In the genomic region with DNA sequence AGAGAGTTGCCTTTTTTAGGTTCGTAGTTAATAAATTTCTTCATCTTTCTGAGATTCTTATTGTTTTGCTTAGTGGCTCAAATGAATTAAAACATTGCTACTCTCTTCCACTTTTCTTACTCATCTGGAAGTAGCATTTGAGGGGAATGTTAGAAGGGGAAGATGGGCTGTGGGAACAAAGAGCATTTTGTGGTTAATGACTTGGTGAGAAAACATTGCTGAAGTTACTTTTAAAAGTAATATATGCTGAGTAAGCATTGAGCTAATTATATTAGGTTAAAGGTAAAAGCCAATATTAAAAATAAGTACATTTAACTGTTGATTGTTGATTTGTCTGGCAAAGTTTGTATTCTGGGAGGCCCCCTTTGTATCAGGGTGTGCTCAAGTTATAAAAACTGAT, we compare ENCODE assay signal across 10 cellular contexts. TPM values are rescaled to one million over a fixed set of nuclear protein-coding genes. Genes with fewer than 3 reads are reported as not detected.
DNase-seq lines count a peak whose midpoint lies in the region; ATAC-seq, FAIRE-seq and TF ChIP-seq lines count a peak whose summit lies in the region.
"Had no signal": no experiment of that assay in that cellular context is flagged by ENCODE, and none has a peak within 500 bp of the region (broad histone marks: within the 10 kb centered on the region; RNA-seq: fewer than 3 reads in every experiment).

No MANE protein-coding gene starts in this region.

- no peak for DNase-seq in activated naive CD8-positive, alpha-beta T cell treated with anti-CD3 and anti-CD28 coated beads for 36 hours
- DNase-seq in keratinocyte (ENCODE audit: low read depth, low spot score) (no peak), C1 segment of cervical spinal cord (lab: John Stamatoyannopoulos, UW) (no peak)
- no peak for DNase-seq in central memory CD4-positive, alpha-beta T cell
- DNase-seq: islet precursor cell, NCI-H2107 had no signal

- H3K9ac ChIP-seq in BLaER1: no peak overlapping the region
- no peak overlapping the region for H3K9ac ChIP-seq in keratinocyte (ENCODE audit: control insufficient read depth, extremely low read depth, insufficient read depth, low read length)

- POLR2A ChIA-PET in HEK293 (lab: Yijun Ruan, JAX): interaction anchor here (0.6 kb wide), 1 partner anchor 25 kb away, joined by 5 read pairs; no protein-coding TSS in a partner anchor

- peaks cover 6% of the 10 kb centered on the region for H3K9me1 ChIP-seq in keratinocyte (ENCODE audit: control insufficient read depth, extremely low read depth, insufficient read depth, low read length)

- peak overlapping the region; percentile 7 for H3K4me3 Mint-ChIP-seq in activated naive CD8-positive, alpha-beta T cell treated with anti-CD3 and anti-CD28 coated beads for 36 hours

- no peaks in the 10 kb centered on the region for H3K9me3 ChIP-seq in BLaER1
- H3K9me3 ChIP-seq in HEK293 (ENCODE audit: control insufficient read depth, insufficient read depth, low read depth, low read length): no peaks in the 10 kb centered on the region
- H3K9me3 ChIP-seq in keratinocyte (ENCODE audit: control insufficient read depth, low read depth, low read length): no peaks in the 10 kb centered on the region

- no peaks in the 10 kb centered on the region for H3K9me3 Mint-ChIP-seq in activated naive CD8-positive, alpha-beta T cell treated with anti-CD3 and anti-CD28 coated beads for 36 hours

- H3K4me2 ChIP-seq in BLaER1 (peak overlapping the region; percentile 91), keratinocyte (ENCODE audit: control insufficient read depth, extremely low read depth, insufficient read depth, low read depth, low read length) (peak overlapping the region; percentile 46)

- TF ChIP-seq CTCF in HEK293 (tag by site-specific recombination; IDR thresholded peaks at IDR 0.05) (no peak), keratinocyte (optimal IDR thresholded peaks at IDR 0.05 in 1 of 3, IDR thresholded peaks at IDR 0.05 in 1 of 3, conservative IDR thresholded peaks at IDR 0.05 in 1 of 3; ENCODE audit: extremely low read depth in 1 of 3, insufficient read depth in 2 of 3, low read length in 3 of 3) (no peak)

- peak overlapping the region; percentile 4 for H3K27ac Mint-ChIP-seq in activated naive CD8-positive, alpha-beta T cell treated with anti-CD3 and anti-CD28 coated beads for 36 hours

- FAIRE-seq in keratinocyte (lab: Jason Lieb, UNC): no peak

- H3K4me1 Mint-ChIP-seq in activated naive CD8-positive, alpha-beta T cell treated with anti-CD3 and anti-CD28 coated beads for 36 hours: peaks cover 61% of the 10 kb centered on the region

- CTCF ChIA-PET in HEK293 (lab: Yijun Ruan, JAX): interaction anchor here (0.6 to 2.3 kb wide), 4 partner anchors 16 to 63 kb away, joined by 4 to 7 read pairs (median 5); no protein-coding TSS in a partner anchor

- no peak overlapping the region for H3K27ac ChIP-seq in BLaER1
- no peak overlapping the region for H3K27ac ChIP-seq in HEK293 (ENCODE audit: extremely low read depth, low read depth, low read length)
- H3K27ac ChIP-seq in keratinocyte (ENCODE audit: control insufficient read depth, insufficient read depth, low read length): peak overlapping the region; percentile 31

- H3K79me2 ChIP-seq in keratinocyte (ENCODE audit: control insufficient read depth, insufficient read depth, low read length): peaks cover 99% of the 10 kb centered on the region

- peaks cover 52% of the 10 kb centered on the region for H3K4me1 ChIP-seq in BLaER1
- H3K4me1 ChIP-seq in HEK293 (ENCODE audit: control insufficient read depth, insufficient read depth, low read length): peaks cover 58% of the 10 kb centered on the region
- peaks cover 39% of the 10 kb centered on the region for H3K4me1 ChIP-seq in keratinocyte (ENCODE audit: control insufficient read depth, extremely low read depth, insufficient read depth, low read length)

- H4K20me1 ChIP-seq in BLaER1 (peaks cover 99% of the 10 kb centered on the region), keratinocyte (ENCODE audit: control insufficient read depth, extremely low read depth, insufficient read depth, low read length) (peaks cover 66% of the 10 kb centered on the region)

- no peaks in the 10 kb centered on the region for H3K27me3 Mint-ChIP-seq in activated naive CD8-positive, alpha-beta T cell treated with anti-CD3 and anti-CD28 coated beads for 36 hours

- H3K4me3 ChIP-seq in BLaER1 (no peak overlapping the region), HEK293 (ENCODE audit: low read depth, low read length) (no peak overlapping the region; the same call in 1 of the 2 replicates), keratinocyte (ENCODE audit: control insufficient read depth in 2 of 3, extremely low read depth in 1 of 3, insufficient read depth in 2 of 3, low read depth in 1 of 3, low read length in 3 of 3) (no peak overlapping the region)

- no peak overlapping the region for H2AFZ ChIP-seq in keratinocyte (ENCODE audit: control insufficient read depth, low read length)

- H3K27me3 ChIP-seq in BLaER1 (no peaks in the 10 kb centered on the region), keratinocyte (ENCODE audit: control insufficient read depth, extremely low read depth, insufficient read depth, low read length) (no peaks in the 10 kb centered on the region)

- dilution Hi-C loops in keratinocyte (cut with MboI; ENCODE audit: extremely low pct_ligation_motif_present, low sequenced_read_pairs): no loop called here

- ATAC-seq in HG02610 (IDR thresholded peaks at IDR 0.05; ENCODE audit: unreplicated experiment) (no peak), esophagus mucosa (no peak)

- H3K36me3 Mint-ChIP-seq in activated naive CD8-positive, alpha-beta T cell treated with anti-CD3 and anti-CD28 coated beads for 36 hours: peaks cover 39% of the 10 kb centered on the region

- H3K36me3 ChIP-seq in BLaER1: peaks cover 47% of the 10 kb centered on the region
- peaks cover 22 to 28% of the 10 kb centered on the region in 2 experiments for H3K36me3 ChIP-seq in HEK293 (ENCODE audit: control insufficient read depth in 2 of 2, insufficient read depth in 1 of 2, low read length in 2 of 2)
- H3K36me3 ChIP-seq in keratinocyte (ENCODE audit: control insufficient read depth in 2 of 2, extremely low read depth in 1 of 2, insufficient read depth in 2 of 2, low read length in 2 of 2): peaks cover 4 to 9% of the 10 kb centered on the region in 2 experiments

TF ChIP-seq in HEK293, 187 proteins besides CTCF, POLR2A, EP300 and RAD21:
- TF ChIP-seq SALL2 (tag by site-specific recombination; IDR thresholded peaks at IDR 0.05; ENCODE audit: borderline replicate concordance) (no peak), ZNF10 (tag by site-specific recombination; IDR thresholded peaks at IDR 0.05) (no peak), ZNF555 (tag by site-specific recombination; conservative IDR thresholded peaks at IDR 0.05) (no peak), ZNF214 (tag by site-specific recombination; IDR thresholded peaks at IDR 0.05; ENCODE audit: borderline replicate concordance) (no peak), ZNF521 (tag by site-specific recombination; IDR thresholded peaks at IDR 0.05) (no peak), ZNF529 (tag by site-specific recombination; IDR thresholded peaks at IDR 0.05; ENCODE audit: insufficient replicate concordance) (no peak), SP2 (tag by site-specific recombination; IDR thresholded peaks at IDR 0.05) (no peak)
- TF ChIP-seq, protein P1, sequence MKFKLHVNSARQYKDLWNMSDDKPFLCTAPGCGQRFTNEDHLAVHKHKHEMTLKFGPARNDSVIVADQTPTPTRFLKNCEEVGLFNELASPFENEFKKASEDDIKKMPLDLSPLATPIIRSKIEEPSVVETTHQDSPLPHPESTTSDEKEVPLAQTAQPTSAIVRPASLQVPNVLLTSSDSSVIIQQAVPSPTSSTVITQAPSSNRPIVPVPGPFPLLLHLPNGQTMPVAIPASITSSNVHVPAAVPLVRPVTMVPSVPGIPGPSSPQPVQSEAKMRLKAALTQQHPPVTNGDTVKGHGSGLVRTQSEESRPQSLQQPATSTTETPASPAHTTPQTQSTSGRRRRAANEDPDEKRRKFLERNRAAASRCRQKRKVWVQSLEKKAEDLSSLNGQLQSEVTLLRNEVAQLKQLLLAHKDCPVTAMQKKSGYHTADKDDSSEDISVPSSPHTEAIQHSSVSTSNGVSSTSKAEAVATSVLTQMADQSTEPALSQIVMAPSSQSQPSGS (tag by site-specific recombination; IDR thresholded peaks at IDR 0.05; ENCODE audit: low read depth): no peak
- TF ChIP-seq, protein P2, sequence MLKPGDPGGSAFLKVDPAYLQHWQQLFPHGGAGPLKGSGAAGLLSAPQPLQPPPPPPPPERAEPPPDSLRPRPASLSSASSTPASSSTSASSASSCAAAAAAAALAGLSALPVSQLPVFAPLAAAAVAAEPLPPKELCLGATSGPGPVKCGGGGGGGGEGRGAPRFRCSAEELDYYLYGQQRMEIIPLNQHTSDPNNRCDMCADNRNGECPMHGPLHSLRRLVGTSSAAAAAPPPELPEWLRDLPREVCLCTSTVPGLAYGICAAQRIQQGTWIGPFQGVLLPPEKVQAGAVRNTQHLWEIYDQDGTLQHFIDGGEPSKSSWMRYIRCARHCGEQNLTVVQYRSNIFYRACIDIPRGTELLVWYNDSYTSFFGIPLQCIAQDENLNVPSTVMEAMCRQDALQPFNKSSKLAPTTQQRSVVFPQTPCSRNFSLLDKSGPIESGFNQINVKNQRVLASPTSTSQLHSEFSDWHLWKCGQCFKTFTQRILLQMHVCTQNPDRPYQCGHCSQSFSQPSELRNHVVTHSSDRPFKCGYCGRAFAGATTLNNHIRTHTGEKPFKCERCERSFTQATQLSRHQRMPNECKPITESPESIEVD (tag by site-specific recombination; IDR thresholded peaks at IDR 0.05): peak; percentile 8; the same call in 1 of the 2 replicates

RNA-seq across cellular contexts. Expression of a gene that starts 5.7 kb away (rescaled TPM):
- total RNA-seq in activated naive CD8-positive, alpha-beta T cell treated with anti-CD3 and anti-CD28 coated beads for 36 hours: 100 to 1,000 TPM; 275 to 293 TPM
- polyA plus RNA-seq in keratinocyte: 163 to 293 TPM (median 281 TPM) in 3 replicates
- polyA plus RNA-seq in keratinocyte (2011; ENCODE audit: low read depth): 283 TPM
- polyA plus RNA-seq in keratinocyte (2011; cell fraction: cytosol; rRNA removed): 231 and 274 TPM in 2 replicates
- polyA plus RNA-seq in keratinocyte (2011; cell fraction: nucleus; rRNA removed): 114 and 151 TPM in 2 replicates
- 194 and 269 TPM in 2 replicates for polyA plus RNA-seq in keratinocyte (2012; ENCODE audit: low replicate concordance)
- 26.2 to 85.8 TPM (median 49.6 TPM) in 3 replicates for polyA minus RNA-seq in keratinocyte
- 60.4 TPM for polyA minus RNA-seq in keratinocyte (2011; cell fraction: cytosol; rRNA and poly(A)+ RNA removed)
- 30.8 and 66.9 TPM in 2 replicates for polyA minus RNA-seq in keratinocyte (2011; cell fraction: nucleus; rRNA and poly(A)+ RNA removed)
- total RNA-seq in esophagus mucosa: 128 TPM
